Comparison of ENCODE assay signal across 1 cellular context in the genomic region with DNA sequence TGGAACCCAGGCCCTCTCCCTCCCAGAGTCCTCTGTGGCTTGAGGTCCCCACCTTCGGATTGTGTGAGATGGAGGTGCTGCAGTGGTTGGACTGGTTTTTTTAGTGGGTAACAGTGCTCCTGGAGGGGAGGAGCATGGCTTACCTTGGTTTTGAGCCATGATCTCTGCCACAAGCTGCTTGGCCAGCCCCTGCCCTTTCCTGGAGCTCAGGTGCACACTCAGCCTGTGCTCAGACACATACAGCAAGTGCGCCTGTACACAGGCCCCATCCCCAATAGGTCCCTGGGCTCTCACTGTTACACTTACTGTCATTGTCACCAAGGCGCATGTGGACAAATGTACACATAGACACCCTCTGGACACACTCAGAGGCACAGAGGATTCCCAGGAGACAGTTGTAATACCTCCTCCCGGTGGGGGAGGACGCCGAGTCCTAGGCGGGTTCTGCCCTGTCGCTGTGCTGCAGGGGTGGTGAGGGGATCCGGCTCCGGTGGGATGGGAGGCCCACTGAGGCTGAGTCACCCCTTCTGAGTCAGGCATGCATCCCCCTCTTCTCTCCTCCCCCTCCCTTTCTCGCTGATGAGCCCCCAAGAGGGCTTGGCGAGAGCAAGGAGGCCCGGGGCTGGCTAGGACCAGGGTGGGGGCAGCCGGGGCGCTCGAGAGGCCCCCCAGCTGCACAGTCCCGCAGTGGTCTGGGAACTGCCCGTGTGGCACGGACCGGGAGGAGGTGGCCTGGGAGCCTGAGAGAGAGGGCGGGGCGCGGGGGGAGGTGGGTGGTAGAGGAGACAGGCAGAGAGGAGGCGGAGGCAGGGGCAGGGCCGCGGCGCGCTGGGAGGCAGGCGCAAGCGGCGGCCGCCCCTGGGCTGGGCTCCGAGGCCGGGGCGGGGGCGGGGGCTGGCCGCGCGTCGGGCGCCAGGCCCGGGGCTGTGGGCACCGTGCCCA.
A peak's percentile ranks its signal among the peaks of the same experiment; 100 is the strongest.
TF ChIP-seq lines count a peak whose summit lies in the region.

No MANE protein-coding gene starts in this region.

TF ChIP-seq in HepG2, 621 proteins besides CTCF, POLR2A, EP300 and RAD21 (continued from another document and continues in another):
- TF ChIP-seq ZKSCAN5 (CRISPR knock-in tag; IDR thresholded peaks at IDR 0.05) = no peak
- TF ChIP-seq ZNF180 (CRISPR knock-in tag; IDR thresholded peaks at IDR 0.05; ENCODE audit: borderline replicate concordance, low read depth) = no peak
- TF ChIP-seq, protein P1, sequence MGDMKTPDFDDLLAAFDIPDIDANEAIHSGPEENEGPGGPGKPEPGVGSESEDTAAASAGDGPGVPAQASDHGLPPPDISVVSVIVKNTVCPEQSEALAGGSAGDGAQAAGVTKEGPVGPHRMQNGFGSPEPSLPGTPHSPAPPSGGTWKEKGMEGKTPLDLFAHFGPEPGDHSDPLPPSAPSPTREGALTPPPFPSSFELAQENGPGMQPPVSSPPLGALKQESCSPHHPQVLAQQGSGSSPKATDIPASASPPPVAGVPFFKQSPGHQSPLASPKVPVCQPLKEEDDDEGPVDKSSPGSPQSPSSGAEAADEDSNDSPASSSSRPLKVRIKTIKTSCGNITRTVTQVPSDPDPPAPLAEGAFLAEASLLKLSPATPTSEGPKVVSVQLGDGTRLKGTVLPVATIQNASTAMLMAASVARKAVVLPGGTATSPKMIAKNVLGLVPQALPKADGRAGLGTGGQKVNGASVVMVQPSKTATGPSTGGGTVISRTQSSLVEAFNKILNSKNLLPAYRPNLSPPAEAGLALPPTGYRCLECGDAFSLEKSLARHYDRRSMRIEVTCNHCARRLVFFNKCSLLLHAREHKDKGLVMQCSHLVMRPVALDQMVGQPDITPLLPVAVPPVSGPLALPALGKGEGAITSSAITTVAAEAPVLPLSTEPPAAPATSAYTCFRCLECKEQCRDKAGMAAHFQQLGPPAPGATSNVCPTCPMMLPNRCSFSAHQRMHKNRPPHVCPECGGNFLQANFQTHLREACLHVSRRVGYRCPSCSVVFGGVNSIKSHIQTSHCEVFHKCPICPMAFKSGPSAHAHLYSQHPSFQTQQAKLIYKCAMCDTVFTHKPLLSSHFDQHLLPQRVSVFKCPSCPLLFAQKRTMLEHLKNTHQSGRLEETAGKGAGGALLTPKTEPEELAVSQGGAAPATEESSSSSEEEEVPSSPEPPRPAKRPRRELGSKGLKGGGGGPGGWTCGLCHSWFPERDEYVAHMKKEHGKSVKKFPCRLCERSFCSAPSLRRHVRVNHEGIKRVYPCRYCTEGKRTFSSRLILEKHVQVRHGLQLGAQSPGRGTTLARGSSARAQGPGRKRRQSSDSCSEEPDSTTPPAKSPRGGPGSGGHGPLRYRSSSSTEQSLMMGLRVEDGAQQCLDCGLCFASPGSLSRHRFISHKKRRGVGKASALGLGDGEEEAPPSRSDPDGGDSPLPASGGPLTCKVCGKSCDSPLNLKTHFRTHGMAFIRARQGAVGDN (CRISPR knock-in tag; IDR thresholded peaks at IDR 0.05) = peak; percentile 76
- peak; percentile 56; the same call in 1 of the 2 replicates for TF ChIP-seq SALL2 (CRISPR knock-in tag; IDR thresholded peaks at IDR 0.05)
- TF ChIP-seq CENPT (CRISPR knock-in tag; IDR thresholded peaks at IDR 0.05; ENCODE audit: low read depth) = no peak
- no peak for TF ChIP-seq ELK4 (CRISPR knock-in tag; IDR thresholded peaks at IDR 0.05; ENCODE audit: borderline replicate concordance)
- TF ChIP-seq MZF1 (CRISPR knock-in tag; IDR thresholded peaks at IDR 0.05; ENCODE audit: borderline replicate concordance) = no peak
- TF ChIP-seq, protein P2, sequence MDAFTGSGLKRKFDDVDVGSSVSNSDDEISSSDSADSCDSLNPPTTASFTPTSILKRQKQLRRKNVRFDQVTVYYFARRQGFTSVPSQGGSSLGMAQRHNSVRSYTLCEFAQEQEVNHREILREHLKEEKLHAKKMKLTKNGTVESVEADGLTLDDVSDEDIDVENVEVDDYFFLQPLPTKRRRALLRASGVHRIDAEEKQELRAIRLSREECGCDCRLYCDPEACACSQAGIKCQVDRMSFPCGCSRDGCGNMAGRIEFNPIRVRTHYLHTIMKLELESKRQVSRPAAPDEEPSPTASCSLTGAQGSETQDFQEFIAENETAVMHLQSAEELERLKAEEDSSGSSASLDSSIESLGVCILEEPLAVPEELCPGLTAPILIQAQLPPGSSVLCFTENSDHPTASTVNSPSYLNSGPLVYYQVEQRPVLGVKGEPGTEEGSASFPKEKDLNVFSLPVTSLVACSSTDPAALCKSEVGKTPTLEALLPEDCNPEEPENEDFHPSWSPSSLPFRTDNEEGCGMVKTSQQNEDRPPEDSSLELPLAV (CRISPR knock-in tag; conservative IDR thresholded peaks at IDR 0.05; ENCODE audit: low read depth) = no peak
- TF ChIP-seq, protein P3, sequence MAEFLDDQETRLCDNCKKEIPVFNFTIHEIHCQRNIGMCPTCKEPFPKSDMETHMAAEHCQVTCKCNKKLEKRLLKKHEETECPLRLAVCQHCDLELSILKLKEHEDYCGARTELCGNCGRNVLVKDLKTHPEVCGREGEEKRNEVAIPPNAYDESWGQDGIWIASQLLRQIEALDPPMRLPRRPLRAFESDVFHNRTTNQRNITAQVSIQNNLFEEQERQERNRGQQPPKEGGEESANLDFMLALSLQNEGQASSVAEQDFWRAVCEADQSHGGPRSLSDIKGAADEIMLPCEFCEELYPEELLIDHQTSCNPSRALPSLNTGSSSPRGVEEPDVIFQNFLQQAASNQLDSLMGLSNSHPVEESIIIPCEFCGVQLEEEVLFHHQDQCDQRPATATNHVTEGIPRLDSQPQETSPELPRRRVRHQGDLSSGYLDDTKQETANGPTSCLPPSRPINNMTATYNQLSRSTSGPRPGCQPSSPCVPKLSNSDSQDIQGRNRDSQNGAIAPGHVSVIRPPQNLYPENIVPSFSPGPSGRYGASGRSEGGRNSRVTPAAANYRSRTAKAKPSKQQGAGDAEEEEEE (CRISPR knock-in tag; IDR thresholded peaks at IDR 0.05; ENCODE audit: borderline replicate concordance) = peak; percentile 28; the same call in 1 of the 2 replicates
- no peak for TF ChIP-seq KAT2B (IDR thresholded peaks at IDR 0.05; ENCODE audit: borderline replicate concordance, low read depth, low read length)
- no peak for TF ChIP-seq CHD4 (IDR thresholded peaks at IDR 0.05; ENCODE audit: borderline replicate concordance, low read length)
- no peak for TF ChIP-seq PRPF4 (IDR thresholded peaks at IDR 0.05; ENCODE audit: low read depth, low read length, poor library complexity, severe bottlenecking)
- no peak for TF ChIP-seq TRIM24 (CRISPR knock-in tag; IDR thresholded peaks at IDR 0.05)
- TF ChIP-seq, protein P4, sequence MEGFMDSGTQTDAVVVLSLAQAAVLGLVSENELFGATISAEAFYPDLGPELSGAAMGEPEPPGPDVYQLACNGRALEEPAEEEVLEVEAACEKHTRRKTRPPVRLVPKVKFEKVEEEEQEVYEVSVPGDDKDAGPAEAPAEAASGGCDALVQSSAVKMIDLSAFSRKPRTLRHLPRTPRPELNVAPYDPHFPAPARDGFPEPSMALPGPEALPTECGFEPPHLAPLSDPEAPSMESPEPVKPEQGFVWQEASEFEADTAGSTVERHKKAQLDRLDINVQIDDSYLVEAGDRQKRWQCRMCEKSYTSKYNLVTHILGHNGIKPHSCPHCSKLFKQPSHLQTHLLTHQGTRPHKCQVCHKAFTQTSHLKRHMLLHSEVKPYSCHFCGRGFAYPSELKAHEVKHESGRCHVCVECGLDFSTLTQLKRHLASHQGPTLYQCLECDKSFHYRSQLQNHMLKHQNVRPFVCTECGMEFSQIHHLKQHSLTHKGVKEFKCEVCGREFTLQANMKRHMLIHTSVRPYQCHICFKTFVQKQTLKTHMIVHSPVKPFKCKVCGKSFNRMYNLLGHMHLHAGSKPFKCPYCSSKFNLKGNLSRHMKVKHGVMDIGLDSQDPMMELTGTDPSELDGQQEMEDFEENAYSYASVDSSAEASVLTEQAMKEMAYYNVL (CRISPR knock-in tag; IDR thresholded peaks at IDR 0.05; ENCODE audit: borderline replicate concordance) = no peak
- TF ChIP-seq HOXD1 (CRISPR knock-in tag; IDR thresholded peaks at IDR 0.05) = 0 out of 2 replicates have a peak, but pooled peaks have one; percentile 64
- TF ChIP-seq MEIS2 (CRISPR knock-in tag; IDR thresholded peaks at IDR 0.05) = no peak; the same call in 1 of the 2 replicates
- 0 out of 2 replicates have a peak, but pooled peaks have one; percentile 79 for TF ChIP-seq KLF13 (CRISPR knock-in tag; IDR thresholded peaks at IDR 0.05)
- TF ChIP-seq, protein P5, sequence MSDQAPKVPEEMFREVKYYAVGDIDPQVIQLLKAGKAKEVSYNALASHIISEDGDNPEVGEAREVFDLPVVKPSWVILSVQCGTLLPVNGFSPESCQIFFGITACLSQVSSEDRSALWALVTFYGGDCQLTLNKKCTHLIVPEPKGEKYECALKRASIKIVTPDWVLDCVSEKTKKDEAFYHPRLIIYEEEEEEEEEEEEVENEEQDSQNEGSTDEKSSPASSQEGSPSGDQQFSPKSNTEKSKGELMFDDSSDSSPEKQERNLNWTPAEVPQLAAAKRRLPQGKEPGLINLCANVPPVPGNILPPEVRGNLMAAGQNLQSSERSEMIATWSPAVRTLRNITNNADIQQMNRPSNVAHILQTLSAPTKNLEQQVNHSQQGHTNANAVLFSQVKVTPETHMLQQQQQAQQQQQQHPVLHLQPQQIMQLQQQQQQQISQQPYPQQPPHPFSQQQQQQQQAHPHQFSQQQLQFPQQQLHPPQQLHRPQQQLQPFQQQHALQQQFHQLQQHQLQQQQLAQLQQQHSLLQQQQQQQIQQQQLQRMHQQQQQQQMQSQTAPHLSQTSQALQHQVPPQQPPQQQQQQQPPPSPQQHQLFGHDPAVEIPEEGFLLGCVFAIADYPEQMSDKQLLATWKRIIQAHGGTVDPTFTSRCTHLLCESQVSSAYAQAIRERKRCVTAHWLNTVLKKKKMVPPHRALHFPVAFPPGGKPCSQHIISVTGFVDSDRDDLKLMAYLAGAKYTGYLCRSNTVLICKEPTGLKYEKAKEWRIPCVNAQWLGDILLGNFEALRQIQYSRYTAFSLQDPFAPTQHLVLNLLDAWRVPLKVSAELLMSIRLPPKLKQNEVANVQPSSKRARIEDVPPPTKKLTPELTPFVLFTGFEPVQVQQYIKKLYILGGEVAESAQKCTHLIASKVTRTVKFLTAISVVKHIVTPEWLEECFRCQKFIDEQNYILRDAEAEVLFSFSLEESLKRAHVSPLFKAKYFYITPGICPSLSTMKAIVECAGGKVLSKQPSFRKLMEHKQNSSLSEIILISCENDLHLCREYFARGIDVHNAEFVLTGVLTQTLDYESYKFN (CRISPR knock-in tag; conservative IDR thresholded peaks at IDR 0.05) = 0 out of 2 replicates have a peak, but pooled peaks have one; percentile 64
- no peak; the same call in 1 of the 2 replicates for TF ChIP-seq ZNF709 (CRISPR knock-in tag; IDR thresholded peaks at IDR 0.05)
- no peak for TF ChIP-seq ZNF577 (CRISPR knock-in tag; IDR thresholded peaks at IDR 0.05; ENCODE audit: borderline replicate concordance, low read depth)
- peak; percentile 73 for TF ChIP-seq ARNTL (CRISPR knock-in tag; IDR thresholded peaks at IDR 0.05)
- no peak for TF ChIP-seq DR1 (CRISPR knock-in tag; IDR thresholded peaks at IDR 0.05)
- TF ChIP-seq CBX5 (CRISPR knock-in tag; IDR thresholded peaks at IDR 0.05; ENCODE audit: borderline replicate concordance) = 0 out of 2 replicates have a peak, but pooled peaks have one; percentile 9
- TF ChIP-seq KLF6 (CRISPR knock-in tag; IDR thresholded peaks at IDR 0.05) = no peak
- no peak for TF ChIP-seq ZNF713 (CRISPR knock-in tag; IDR thresholded peaks at IDR 0.05)
- no peak for TF ChIP-seq FOXA1 (IDR thresholded peaks at IDR 0.05)
- peak; percentile 95 for TF ChIP-seq FOXA1 (CRISPR knock-in tag; IDR thresholded peaks at IDR 0.05)
- no peak; the same call in 1 of the 2 replicates for TF ChIP-seq ZZZ3 (CRISPR knock-in tag; IDR thresholded peaks at IDR 0.05; ENCODE audit: borderline replicate concordance)
- no peak for TF ChIP-seq NFYB (CRISPR knock-in tag; IDR thresholded peaks at IDR 0.05)
- TF ChIP-seq, protein P6, sequence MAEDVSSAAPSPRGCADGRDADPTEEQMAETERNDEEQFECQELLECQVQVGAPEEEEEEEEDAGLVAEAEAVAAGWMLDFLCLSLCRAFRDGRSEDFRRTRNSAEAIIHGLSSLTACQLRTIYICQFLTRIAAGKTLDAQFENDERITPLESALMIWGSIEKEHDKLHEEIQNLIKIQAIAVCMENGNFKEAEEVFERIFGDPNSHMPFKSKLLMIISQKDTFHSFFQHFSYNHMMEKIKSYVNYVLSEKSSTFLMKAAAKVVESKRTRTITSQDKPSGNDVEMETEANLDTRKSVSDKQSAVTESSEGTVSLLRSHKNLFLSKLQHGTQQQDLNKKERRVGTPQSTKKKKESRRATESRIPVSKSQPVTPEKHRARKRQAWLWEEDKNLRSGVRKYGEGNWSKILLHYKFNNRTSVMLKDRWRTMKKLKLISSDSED (CRISPR knock-in tag; IDR thresholded peaks at IDR 0.05) = no peak
- TF ChIP-seq, protein P7, sequence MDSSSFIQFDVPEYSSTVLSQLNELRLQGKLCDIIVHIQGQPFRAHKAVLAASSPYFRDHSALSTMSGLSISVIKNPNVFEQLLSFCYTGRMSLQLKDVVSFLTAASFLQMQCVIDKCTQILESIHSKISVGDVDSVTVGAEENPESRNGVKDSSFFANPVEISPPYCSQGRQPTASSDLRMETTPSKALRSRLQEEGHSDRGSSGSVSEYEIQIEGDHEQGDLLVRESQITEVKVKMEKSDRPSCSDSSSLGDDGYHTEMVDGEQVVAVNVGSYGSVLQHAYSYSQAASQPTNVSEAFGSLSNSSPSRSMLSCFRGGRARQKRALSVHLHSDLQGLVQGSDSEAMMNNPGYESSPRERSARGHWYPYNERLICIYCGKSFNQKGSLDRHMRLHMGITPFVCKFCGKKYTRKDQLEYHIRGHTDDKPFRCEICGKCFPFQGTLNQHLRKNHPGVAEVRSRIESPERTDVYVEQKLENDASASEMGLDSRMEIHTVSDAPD (CRISPR knock-in tag; IDR thresholded peaks at IDR 0.05) = no peak
- TF ChIP-seq SMAD3 (CRISPR knock-in tag; IDR thresholded peaks at IDR 0.05) = no peak
- 0 out of 2 replicates have a peak, but pooled peaks have one; percentile 33 for TF ChIP-seq ZNF614 (CRISPR knock-in tag; IDR thresholded peaks at IDR 0.05; ENCODE audit: borderline replicate concordance)
- TF ChIP-seq BHLHE40 (IDR thresholded peaks at IDR 0.05; ENCODE audit: low read length) = no peak
- peak; percentile 51; the same call in 1 of the 2 replicates for TF ChIP-seq ZSCAN25 (CRISPR knock-in tag; IDR thresholded peaks at IDR 0.05)
- TF ChIP-seq ZNF430 (CRISPR knock-in tag; IDR thresholded peaks at IDR 0.05) = peak; percentile 13; the same call in 1 of the 2 replicates
- no peak for TF ChIP-seq ZNF678 (CRISPR knock-in tag; IDR thresholded peaks at IDR 0.05)
- TF ChIP-seq MAZ (IDR thresholded peaks at IDR 0.05; ENCODE audit: borderline replicate concordance, low read depth, low read length) = peak; percentile 56
- TF ChIP-seq MAZ (CRISPR knock-in tag; IDR thresholded peaks at IDR 0.05; ENCODE audit: low read depth) = no peak
- 0 out of 2 replicates have a peak, but pooled peaks have one; percentile 6 for TF ChIP-seq ZNF724P (CRISPR knock-in tag; IDR thresholded peaks at IDR 0.05; ENCODE audit: borderline replicate concordance)
- no peak for TF ChIP-seq RCOR2 (CRISPR knock-in tag; IDR thresholded peaks at IDR 0.05)
- TF ChIP-seq ZC3H13 (CRISPR knock-in tag; IDR thresholded peaks at IDR 0.05) = no peak
- TF ChIP-seq HMGA1 (CRISPR knock-in tag; conservative IDR thresholded peaks at IDR 0.05) = no peak
- TF ChIP-seq ZNF333 (CRISPR knock-in tag; IDR thresholded peaks at IDR 0.05; ENCODE audit: borderline replicate concordance) = no peak
- TF ChIP-seq GATAD1 (CRISPR knock-in tag; IDR thresholded peaks at IDR 0.05) = no peak
